In the genomic region with DNA sequence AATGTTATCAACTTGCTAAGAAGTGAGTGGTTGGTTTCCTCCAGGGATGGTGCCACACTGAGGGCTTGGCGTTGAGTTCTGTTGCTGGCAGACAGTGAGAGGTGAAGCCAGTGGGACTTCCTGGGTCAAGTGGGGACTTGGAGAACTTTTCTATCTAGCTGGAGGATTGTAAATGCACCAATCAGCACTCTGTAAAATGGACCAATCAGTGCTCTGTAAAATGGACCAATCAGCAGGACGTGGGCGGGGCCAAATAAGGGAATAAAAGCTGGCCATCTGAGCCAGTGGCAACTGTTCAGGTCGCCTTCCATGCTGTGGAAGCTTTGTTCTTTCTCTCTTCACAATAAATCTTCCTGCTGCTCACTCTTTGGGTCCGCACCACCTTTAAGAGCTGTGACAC, we compare ENCODE assay signal across 9 cellular contexts. TPM values are rescaled to one million over a fixed set of nuclear protein-coding genes. Genes with fewer than 3 reads are reported as not detected.
"Had no signal": no experiment of that assay in that cellular context is flagged by ENCODE, and none has a peak within 500 bp of the region (broad histone marks: within the 10 kb centered on the region; RNA-seq: fewer than 3 reads in every experiment).

No MANE protein-coding gene starts in this region.

RNA-seq across cellular contexts. Expression of a gene that starts 51.6 kb away (rescaled TPM):
- total RNA-seq: PC-3, PC-9, Right ventricle myocardium inferior, Right ventricle myocardium superior, RPMI7951, SJCRH30, SJSA1, SK-MEL-5 had no signal
- polyA plus RNA-seq: SK-N-SH had no signal
